Comparison of ENCODE assay signal across 21 cellular contexts in genomic region chr10:17801507-17801906, GRCh38. TPM values are rescaled to one million over a fixed set of nuclear protein-coding genes. Genes with fewer than 3 reads are reported as not detected.
DNase-seq lines count a peak whose midpoint lies in the region; ATAC-seq and TF ChIP-seq lines count a peak whose summit lies in the region.
"Had no signal": no experiment of that assay in that cellular context is flagged by ENCODE, and none has a peak within 500 bp of the region (broad histone marks: within the 10 kb centered on the region; RNA-seq: fewer than 3 reads in every experiment).

No MANE protein-coding gene starts in this region.

- no peaks in the 10 kb centered on the region for H4K20me1 ChIP-seq in OCI-LY3 (ENCODE audit: insufficient read depth, low read length)

- DNase-seq in A673 (ENCODE audit: low spot score) = no peak
- no peak for DNase-seq in fibroblast of mammary gland (ENCODE audit: low read depth)
- DNase-seq in NCI-H2196 treated with DMSO at 0.1 percent for 48 hours (lab: John Stamatoyannopoulos, UW; ENCODE audit: unreplicated experiment) = no peak
- no peak for DNase-seq in effector memory CD4-positive, alpha-beta T cell
- no peak for DNase-seq in stimulated activated naive CD8-positive, alpha-beta T cell treated with anti-CD3 and anti-CD28 coated beads, Interleukin-15, amount 100 ng/mL, for 72 hours
- no peak for DNase-seq in activated CD4-positive, CD25-positive, alpha-beta regulatory T cell (lab: John Stamatoyannopoulos, UW)
- DNase-seq: activated B cell treated with CpG ODN at 0.5 μM for 24 hours; activated naive CD8-positive, alpha-beta T cell treated with anti-CD3 and anti-CD28 coated beads, Interleukin-2, amount 50 U/mL, for 24 hours; esophagus squamous epithelium; left ventricle myocardium superior; NCI-H1694 treated with DMSO at 0.1 percent for 48 hours; NCI-H345; ovary; stimulated activated CD4-positive, alpha-beta T cell treated with anti-CD3 and anti-CD28 coated beads, Interleukin-2, amount 100 ng/mL, for 24 hours; stomach; uterus had no signal

- H3K4me3 Mint-ChIP-seq in stimulated activated naive CD8-positive, alpha-beta T cell treated with anti-CD3 and anti-CD28 coated beads, Interleukin-15, amount 100 ng/mL, for 72 hours = no peak overlapping the region
- H3K4me3 Mint-ChIP-seq: activated B cell treated with CpG ODN at 0.5 μM for 24 hours; activated naive CD8-positive, alpha-beta T cell treated with anti-CD3 and anti-CD28 coated beads, Interleukin-2, amount 50 U/mL, for 24 hours; activated T-helper 1 cell treated with anti-CD3 and anti-CD28 coated beads, Interleukin-12 subunit alpha, Interleukin-12 subunit beta, Interleukin-2, Interleukin-4 antibody, amounts not matched to agents 30 ng/mL and 10 ng/mL and 1 ng/mL, durations not matched to agents 14 hours and 24 hours and 36 hours; T-helper 2 cell treated with Interferon-gamma antibody and Interleukin-4, amounts not matched to agents 5 μg/mL and 100 μg/mL, for 36 hours had no signal

- H2AFZ ChIP-seq in OCI-LY3 (ENCODE audit: low read depth, low read length) = no peak overlapping the region

- no peaks in the 10 kb centered on the region for H3K27me3 ChIP-seq in A673 (replicated peaks; ENCODE audit: insufficient read depth, low read depth, low read length, poor library complexity)
- H3K27me3 ChIP-seq in OCI-LY3 (ENCODE audit: low read depth, low read length) = no peaks in the 10 kb centered on the region
- H3K27me3 ChIP-seq in effector memory CD4-positive, alpha-beta T cell (replicated peaks; ENCODE audit: control insufficient read depth, insufficient read depth, low read length, poor library complexity, severe bottlenecking) = no peaks in the 10 kb centered on the region
- H3K27me3 ChIP-seq: esophagus squamous epithelium, ovary, stomach, uterus had no signal

- H3K27me3 Mint-ChIP-seq in stimulated activated naive CD8-positive, alpha-beta T cell treated with anti-CD3 and anti-CD28 coated beads, Interleukin-15, amount 100 ng/mL, for 72 hours = peaks cover 9% of the 10 kb centered on the region
- H3K27me3 Mint-ChIP-seq: activated B cell treated with CpG ODN at 0.5 μM for 24 hours had no signal

- no peak overlapping the region for H3K27ac Mint-ChIP-seq in stimulated activated naive CD8-positive, alpha-beta T cell treated with anti-CD3 and anti-CD28 coated beads, Interleukin-15, amount 100 ng/mL, for 72 hours
- H3K27ac Mint-ChIP-seq: activated B cell treated with CpG ODN at 0.5 μM for 24 hours; activated naive CD8-positive, alpha-beta T cell treated with anti-CD3 and anti-CD28 coated beads, Interleukin-2, amount 50 U/mL, for 24 hours; activated T-helper 1 cell treated with anti-CD3 and anti-CD28 coated beads, Interleukin-12 subunit alpha, Interleukin-12 subunit beta, Interleukin-2, Interleukin-4 antibody, amounts not matched to agents 30 ng/mL and 10 ng/mL and 1 ng/mL, durations not matched to agents 14 hours and 24 hours and 36 hours; T-helper 2 cell treated with Interferon-gamma antibody and Interleukin-4, amounts not matched to agents 5 μg/mL and 100 μg/mL, for 36 hours had no signal

- H3K9me3 Mint-ChIP-seq in stimulated activated naive CD8-positive, alpha-beta T cell treated with anti-CD3 and anti-CD28 coated beads, Interleukin-15, amount 100 ng/mL, for 72 hours = no peaks in the 10 kb centered on the region
- H3K9me3 Mint-ChIP-seq: activated naive CD8-positive, alpha-beta T cell treated with anti-CD3 and anti-CD28 coated beads, Interleukin-2, amount 50 U/mL, for 24 hours; activated T-helper 1 cell treated with anti-CD3 and anti-CD28 coated beads, Interleukin-12 subunit alpha, Interleukin-12 subunit beta, Interleukin-2, Interleukin-4 antibody, amounts not matched to agents 30 ng/mL and 10 ng/mL and 1 ng/mL, durations not matched to agents 14 hours and 24 hours and 36 hours; T-helper 2 cell treated with Interferon-gamma antibody and Interleukin-4, amounts not matched to agents 5 μg/mL and 100 μg/mL, for 36 hours had no signal

- H3K79me2 ChIP-seq in OCI-LY3 (ENCODE audit: low read length) = no peaks in the 10 kb centered on the region

- no peak for ATAC-seq in stimulated activated naive CD8-positive, alpha-beta T cell treated with anti-CD3 and anti-CD28 coated beads, Interleukin-15, amount 100 ng/mL, for 72 hours
- ATAC-seq: activated naive CD8-positive, alpha-beta T cell treated with anti-CD3 and anti-CD28 coated beads, Interleukin-2, amount 50 U/mL, for 24 hours; left ventricle myocardium superior had no signal

- no peak overlapping the region for H3K4me2 ChIP-seq in OCI-LY3 (ENCODE audit: low read length)

- CTCF ChIA-PET in A673 (lab: Charles Lee) = no interaction called here

- POLR2A ChIA-PET in A673 (lab: Charles Lee; ENCODE audit: low non-redundant PET) = interaction anchor here (0.6 kb wide), 1 partner anchor 408 kb away, joined by 3 read pairs; no protein-coding TSS in a partner anchor

- no peaks in the 10 kb centered on the region for H3K36me3 ChIP-seq in A673 (ENCODE audit: insufficient read depth, low read length, poor library complexity, severe bottlenecking)
- no peaks in the 10 kb centered on the region for H3K36me3 ChIP-seq in OCI-LY3 (replicated peaks; ENCODE audit: low read depth, low read length)
- H3K36me3 ChIP-seq in effector memory CD4-positive, alpha-beta T cell (ENCODE audit: control insufficient read depth, insufficient read depth, low read length) = no peaks in the 10 kb centered on the region
- H3K36me3 ChIP-seq: esophagus squamous epithelium, ovary, stomach, uterus had no signal

- peak; percentile 41 for TF ChIP-seq CTCF in A673 (conservative IDR thresholded peaks at IDR 0.05; ENCODE audit: low read depth, low read length)
- peak; percentile 15 for TF ChIP-seq CTCF in GM12873 (IDR thresholded peaks at IDR 0.05; ENCODE audit: insufficient read depth, low read depth, low read length, missing control alignments)
- TF ChIP-seq CTCF in OCI-LY3 (IDR thresholded peaks at IDR 0.05; ENCODE audit: low read depth, low read length) = peak; percentile 34; the same call in 1 of the 2 replicates
- peak; percentile 5 for TF ChIP-seq CTCF in fibroblast of mammary gland (conservative IDR thresholded peaks at IDR 0.05; ENCODE audit: control insufficient read depth, insufficient read depth, low read depth, low read length)

- H3K4me3 ChIP-seq in A673 (ENCODE audit: low read depth, low read length, poor library complexity, severe bottlenecking) (no peak overlapping the region), OCI-LY3 (ENCODE audit: low read length) (no peak overlapping the region), fibroblast of mammary gland (ENCODE audit: control insufficient read depth, low read depth, low read length) (no peak overlapping the region)
- no peak overlapping the region for H3K4me3 ChIP-seq in effector memory CD4-positive, alpha-beta T cell (ENCODE audit: insufficient read depth, low read depth, low read length, poor library complexity, severe bottlenecking)
- H3K4me3 ChIP-seq: esophagus squamous epithelium, ovary, stomach, uterus had no signal

- intact Hi-C loops in A673 (cut with micrococcal nuclease; ENCODE audit: unreplicated experiment) = no loop called here

- no TSS peak for BruUV-seq in A673 (replicated peaks; lab: Mats Ljungman, UMichigan)

- H3K9me3 ChIP-seq in A673 (ENCODE audit: low read depth, low read length, poor library complexity, severe bottlenecking) = no peaks in the 10 kb centered on the region
- H3K9me3 ChIP-seq in OCI-LY3 (ENCODE audit: insufficient read depth, low read length) = no peaks in the 10 kb centered on the region
- H3K9me3 ChIP-seq in effector memory CD4-positive, alpha-beta T cell (ENCODE audit: control insufficient read depth, low read length) = no peaks in the 10 kb centered on the region
- H3K9me3 ChIP-seq: esophagus squamous epithelium, ovary, stomach, uterus had no signal

- H3K4me1 ChIP-seq in A673 (ENCODE audit: insufficient read depth, low read length, poor library complexity, severe bottlenecking) (no peaks in the 10 kb centered on the region), OCI-LY3 (ENCODE audit: low read length) (peaks cover 15% of the 10 kb centered on the region)
- H3K4me1 ChIP-seq in effector memory CD4-positive, alpha-beta T cell (ENCODE audit: control insufficient read depth, insufficient read depth, low read length, poor library complexity, severe bottlenecking) = no peaks in the 10 kb centered on the region
- H3K4me1 ChIP-seq: esophagus squamous epithelium, stomach, uterus had no signal

- no peak overlapping the region for H3K27ac ChIP-seq in A673 (ENCODE audit: low read depth, low read length, poor library complexity, severe bottlenecking)
- no peak overlapping the region for H3K27ac ChIP-seq in OCI-LY3 (ENCODE audit: low read length)
- H3K27ac ChIP-seq in effector memory CD4-positive, alpha-beta T cell (ENCODE audit: insufficient read depth, low read length, poor library complexity, severe bottlenecking) = no peak overlapping the region
- H3K27ac ChIP-seq: esophagus squamous epithelium, ovary, stomach, uterus had no signal

- H3K9ac ChIP-seq in OCI-LY3 (ENCODE audit: low read length) = no peak overlapping the region

- H3K4me1 Mint-ChIP-seq in stimulated activated naive CD8-positive, alpha-beta T cell treated with anti-CD3 and anti-CD28 coated beads, Interleukin-15, amount 100 ng/mL, for 72 hours = peaks cover 24% of the 10 kb centered on the region

RNA-seq across cellular contexts. Expression of gene MRC1, which starts 7.6 kb away (rescaled TPM):
- 0.15 and 0.17 TPM in 2 replicates for total RNA-seq in A673 (2021)
- total RNA-seq: activated T-helper 1 cell treated with anti-CD3 and anti-CD28 coated beads, Interleukin-12 subunit alpha, Interleukin-12 subunit beta, Interleukin-2, Interleukin-4 antibody, amounts not matched to agents 30 ng/mL and 10 ng/mL and 1 ng/mL, durations not matched to agents 14 hours and 24 hours and 36 hours; MCF 10A had no signal

RNA-seq across cellular contexts. Expression of gene TMEM236, which starts 49.5 kb away (rescaled TPM):
- 0.06 and 0.13 TPM in 2 replicates for total RNA-seq in A673 (2021)
- total RNA-seq: activated T-helper 1 cell treated with anti-CD3 and anti-CD28 coated beads, Interleukin-12 subunit alpha, Interleukin-12 subunit beta, Interleukin-2, Interleukin-4 antibody, amounts not matched to agents 30 ng/mL and 10 ng/mL and 1 ng/mL, durations not matched to agents 14 hours and 24 hours and 36 hours had no signal
